In the genomic region with DNA sequence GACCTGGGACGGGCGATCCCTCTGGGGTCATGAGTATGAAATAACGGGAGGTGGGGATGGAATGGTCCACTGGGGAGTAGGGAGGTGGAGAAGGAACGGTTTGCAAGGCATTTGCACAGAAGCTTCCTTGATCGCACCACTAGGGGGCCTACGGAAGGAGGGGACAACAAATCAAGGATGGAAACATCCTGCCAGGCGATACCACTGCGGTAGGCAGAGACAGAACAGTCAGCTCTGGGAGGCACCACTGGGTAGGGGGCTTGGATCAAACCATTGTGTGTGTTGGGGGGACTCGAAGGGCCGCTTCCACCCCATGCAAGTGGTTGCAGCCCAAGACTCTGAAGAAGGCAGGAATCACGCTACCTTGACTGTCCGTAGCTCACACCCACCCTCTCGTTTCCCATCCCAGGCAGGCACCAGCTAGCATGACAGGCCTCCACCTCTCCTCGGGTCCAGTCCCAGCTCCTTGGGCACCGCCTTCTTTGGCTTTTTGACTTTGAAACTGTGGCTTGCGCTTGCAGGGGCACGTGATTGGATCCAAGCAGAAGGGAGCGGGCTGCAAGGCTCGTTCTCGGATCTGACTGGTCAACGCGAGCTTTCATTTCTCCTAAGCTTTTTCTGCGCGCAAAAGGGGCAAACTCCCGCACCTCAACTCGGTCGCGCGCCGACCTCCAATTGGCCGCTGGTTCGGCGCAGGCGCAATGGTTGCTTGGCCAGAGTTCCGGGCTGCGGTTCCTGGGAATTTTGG, we compare ENCODE assay signal across 8 cellular contexts. TPM values are rescaled to one million over a fixed set of nuclear protein-coding genes. Genes with fewer than 3 reads are reported as not detected.
DNase-seq lines count a peak whose midpoint lies in the region; ATAC-seq, FAIRE-seq and TF ChIP-seq lines count a peak whose summit lies in the region.

No MANE protein-coding gene starts in this region.

- no peak for TF ChIP-seq EP300 in HepG2 (IDR thresholded peaks at IDR 0.05; ENCODE audit: low read depth in 2 of 2, low read length in 2 of 2)
- no peak for TF ChIP-seq EP300 in HepG2 (CRISPR knock-in tag; IDR thresholded peaks at IDR 0.05; ENCODE audit: borderline replicate concordance)

- peak in 1 of 2 donors; percentile 59 for ATAC-seq in CD4-positive, CD25-positive, alpha-beta regulatory T cell (ENCODE audit: low read depth in 2 of 2)
- peak in 1 of 2 donors; percentile 56 for ATAC-seq in activated T-cell treated with anti-CD3 and anti-CD28 coated beads, Interleukin-2, amount 50 U/mL, for 4 hours
- ATAC-seq in HepG2: peak; percentile 56; the same call in 2 of the 3 replicates

- no peak for FAIRE-seq in HepG2 (lab: Jason Lieb, UNC)

- no peaks in the 10 kb centered on the region for H3K4me1 ChIP-seq in CD4-positive, CD25-positive, alpha-beta regulatory T cell (ENCODE audit: control insufficient read depth, insufficient read depth, low read length, poor library complexity, severe bottlenecking)
- H3K4me1 ChIP-seq in HEK293 (ENCODE audit: control insufficient read depth, insufficient read depth, low read length) (no peaks in the 10 kb centered on the region), HepG2 (ENCODE audit: insufficient read depth, low read length) (no peaks in the 10 kb centered on the region), tibial artery (no peaks in the 10 kb centered on the region)

- no peak for TF ChIP-seq RAD21 in HepG2 (CRISPR knock-in tag; IDR thresholded peaks at IDR 0.05)

- intact Hi-C loops in HepG2 (cut with micrococcal nuclease; ENCODE audit: unreplicated experiment): loop anchor here (1.0 kb wide), 1 partner anchor 127 kb away; no protein-coding TSS in a partner anchor
- intact Hi-C loops in tibial artery (cut with DNase I; ENCODE audit: low total_unique reads): no loop called here

- H2AFZ ChIP-seq in HepG2 (ENCODE audit: low read length): no peak overlapping the region

- peak overlapping the region; percentile 44 for H3K4me3 ChIP-seq in CD4-positive, CD25-positive, alpha-beta regulatory T cell (ENCODE audit: low read depth, low read length)
- H3K4me3 ChIP-seq in HEK293 (ENCODE audit: low read depth, low read length): no peak overlapping the region
- no peak overlapping the region for H3K4me3 ChIP-seq in HepG2 (replicated peaks in 1 of 3; ENCODE audit: insufficient read depth in 1 of 3, low read depth in 2 of 3, low read length in 3 of 3)
- H3K4me3 ChIP-seq in tibial artery: no peak overlapping the region

- no TSS peak for BruUV-seq in HepG2 (replicated peaks; lab: Mats Ljungman, UMichigan)

- DNase-seq in CD4-positive, CD25-positive, alpha-beta regulatory T cell: peak; percentile 1 to 42 (median 16)
- DNase-seq in activated T-cell treated with anti-CD3 and anti-CD28 coated beads, Interleukin-2, amount 50 U/mL, for 4 hours: peak; percentile 17
- DNase-seq in HepG2 (ENCODE audit: low spot score): peak; percentile 6
- DNase-seq in HCEC 1CT: no peak
- DNase-seq in NCI-H526 treated with DMSO at 0.1 percent for 48 hours (lab: John Stamatoyannopoulos, UW): no peak
- DNase-seq in tibial artery: no peak
- no peak for DNase-seq in pons (ENCODE audit: low spot score)

- TF ChIP-seq POLR2A in HepG2 (IDR thresholded peaks at IDR 0.05; ENCODE audit: insufficient read depth in 1 of 2, low read depth in 2 of 2, low read length in 2 of 2): no peak

- H3K79me2 ChIP-seq in HepG2 (ENCODE audit: insufficient read depth, low read length): no peaks in the 10 kb centered on the region

- no peaks in the 10 kb centered on the region for H3K36me3 ChIP-seq in CD4-positive, CD25-positive, alpha-beta regulatory T cell (ENCODE audit: control insufficient read depth, insufficient read depth, low read length)
- H3K36me3 ChIP-seq in HEK293 (ENCODE audit: control insufficient read depth in 2 of 2, insufficient read depth in 1 of 2, low read length in 2 of 2) (no peaks in the 10 kb centered on the region), HepG2 (replicated peaks in 1 of 2; ENCODE audit: control insufficient read depth in 1 of 2, insufficient read depth in 2 of 2, low read length in 2 of 2) (no peaks in the 10 kb centered on the region), tibial artery (no peaks in the 10 kb centered on the region)

- no peak overlapping the region for H3K27ac ChIP-seq in CD4-positive, CD25-positive, alpha-beta regulatory T cell (ENCODE audit: insufficient read depth, low read length, poor library complexity, severe bottlenecking)
- H3K27ac ChIP-seq in HEK293 (ENCODE audit: extremely low read depth, low read depth, low read length): no peak overlapping the region
- no peak overlapping the region for H3K27ac ChIP-seq in HepG2 (ENCODE audit: extremely low read length, insufficient read depth, low read length)
- H3K27ac ChIP-seq in tibial artery: no peak overlapping the region

- POLR2A ChIA-PET in HEK293 (lab: Yijun Ruan, JAX) (no interaction called here), HepG2 (lab: Yijun Ruan, JAX) (no interaction called here)

- no peaks in the 10 kb centered on the region for H4K20me1 ChIP-seq in HepG2 (ENCODE audit: insufficient read depth, low read length)

- CTCF ChIA-PET in HEK293 (lab: Yijun Ruan, JAX): interaction anchor here (0.6 to 1.1 kb wide), 7 partner anchors 10 to 136 kb away, joined by 3 to 4 read pairs (median 3); no protein-coding TSS in a partner anchor
- CTCF ChIA-PET in HepG2 (lab: Yijun Ruan, JAX; ENCODE audit: low intra/inter-chr PET ratio, low total read pairs): interaction anchor here (0.7 kb wide), 1 partner anchor 211 kb away, joined by 3 read pairs; no protein-coding TSS in a partner anchor

- H3K9me3 ChIP-seq in CD4-positive, CD25-positive, alpha-beta regulatory T cell (ENCODE audit: control insufficient read depth in 2 of 2, low read length in 2 of 2): no peaks in the 10 kb centered on the region
- no peaks in the 10 kb centered on the region for H3K9me3 ChIP-seq in HEK293 (ENCODE audit: control insufficient read depth, insufficient read depth, low read depth, low read length)
- H3K9me3 ChIP-seq in HepG2 (ENCODE audit: low read length): no peaks in the 10 kb centered on the region
- H3K9me3 ChIP-seq in tibial artery: peaks cover 0 to 19% (median 7%) of the 10 kb centered on the region in 3 donors

- peak overlapping the region in 3 of 4 donors; percentile 51 to 73 (median 71) for H3K4me3 Mint-ChIP-seq in CD4-positive, CD25-positive, alpha-beta regulatory T cell
- peak overlapping the region; percentile 68 for H3K4me3 Mint-ChIP-seq in activated T-cell treated with anti-CD3 and anti-CD28 coated beads, Interleukin-2, amount 50 U/mL, for 4 hours

- no peaks in the 10 kb centered on the region for H3K27me3 Mint-ChIP-seq in CD4-positive, CD25-positive, alpha-beta regulatory T cell
- peaks cover 1% of the 10 kb centered on the region for H3K27me3 Mint-ChIP-seq in activated T-cell treated with anti-CD3 and anti-CD28 coated beads, Interleukin-2, amount 50 U/mL, for 4 hours (ENCODE audit: low read depth)

- H3K4me1 Mint-ChIP-seq in CD4-positive, CD25-positive, alpha-beta regulatory T cell: peaks cover 0 to 3% (median 0%) of the 10 kb centered on the region in 4 donors
- no peaks in the 10 kb centered on the region for H3K4me1 Mint-ChIP-seq in activated T-cell treated with anti-CD3 and anti-CD28 coated beads, Interleukin-2, amount 50 U/mL, for 4 hours (ENCODE audit: low read depth)

- WGBS in HepG2 (ENCODE audit: low lambda C conversion rate): 31% methylated on average over 11 of the region's 36 CpGs

- H3K4me2 ChIP-seq in HepG2 (ENCODE audit: low read depth, low read length): no peak overlapping the region

- no peak for TF ChIP-seq CTCF in HEK293 (tag by site-specific recombination; IDR thresholded peaks at IDR 0.05)
- peak; percentile 49 for TF ChIP-seq CTCF in HepG2 (CRISPR knock-in tag; IDR thresholded peaks at IDR 0.05)
- no peak for TF ChIP-seq CTCF in tibial artery (IDR thresholded peaks at IDR 0.05)

- peaks cover 0 to 6% (median 0%) of the 10 kb centered on the region in 7 donors for H3K9me3 Mint-ChIP-seq in CD4-positive, CD25-positive, alpha-beta regulatory T cell
- H3K9me3 Mint-ChIP-seq in activated T-cell treated with anti-CD3 and anti-CD28 coated beads, Interleukin-2, amount 50 U/mL, for 4 hours: no peaks in the 10 kb centered on the region

- peak overlapping the region in 1 of 3 donors; percentile 16 for H3K27ac Mint-ChIP-seq in CD4-positive, CD25-positive, alpha-beta regulatory T cell

- in situ Hi-C loops in HepG2 (cut with HindIII; ENCODE audit: extremely low pct_ligation_motif_present, low pct_unique_long_range_greater_than_20kb): no loop called here

- H3K9ac ChIP-seq in HepG2 (ENCODE audit: insufficient read depth, low read depth, low read length): no peak overlapping the region

- no peaks in the 10 kb centered on the region for H3K36me3 Mint-ChIP-seq in CD4-positive, CD25-positive, alpha-beta regulatory T cell
- no peaks in the 10 kb centered on the region for H3K36me3 Mint-ChIP-seq in activated T-cell treated with anti-CD3 and anti-CD28 coated beads, Interleukin-2, amount 50 U/mL, for 4 hours (ENCODE audit: insufficient read depth)

- no peaks in the 10 kb centered on the region for H3K27me3 ChIP-seq in CD4-positive, CD25-positive, alpha-beta regulatory T cell (ENCODE audit: control insufficient read depth, insufficient read depth, low read length)
- H3K27me3 ChIP-seq in HepG2 (ENCODE audit: control insufficient read depth in 1 of 2, insufficient read depth in 2 of 2, low read length in 2 of 2): no peaks in the 10 kb centered on the region
- no peaks in the 10 kb centered on the region for H3K27me3 ChIP-seq in tibial artery

RNA-seq across cellular contexts. Expression of a gene that starts 28.4 kb away (rescaled TPM):
- not detected for total RNA-seq in CD4-positive, CD25-positive, alpha-beta regulatory T cell
- not detected for polyA plus RNA-seq in CD4-positive, CD25-positive, alpha-beta regulatory T cell
- not detected for total RNA-seq in activated T-cell treated with anti-CD3 and anti-CD28 coated beads, Interleukin-2, amount 50 U/mL, for 4 hours
- total RNA-seq in HepG2 (2016; rRNA removed; fragmentation: Illumina TruSeq; extraction: Trizol): not detected in 2 replicates
- total RNA-seq in HepG2 (2016; cell fraction: cytosol; rRNA removed; fragmentation: Illumina TruSeq; extraction: Trizol; ENCODE audit: low read depth): not detected in 2 replicates
- not detected in 2 replicates for total RNA-seq in HepG2 (2016; cell fraction: insoluble cytoplasmic fraction; rRNA removed; fragmentation: Illumina TruSeq; extraction: Trizol)
- total RNA-seq in HepG2 (2016; cell fraction: membrane; rRNA removed; fragmentation: Illumina TruSeq; extraction: Trizol): not detected in 2 replicates
- total RNA-seq in HepG2 (2016; cell fraction: nucleus; rRNA removed; fragmentation: Illumina TruSeq; extraction: Trizol): not detected in 2 replicates
- not detected in 2 replicates for polyA plus RNA-seq in HepG2 (2011; rRNA removed)
- not detected in 2 replicates for polyA plus RNA-seq in HepG2 (2011; cell fraction: cytosol; rRNA removed)
- not detected in 2 replicates for polyA plus RNA-seq in HepG2 (2011; cell fraction: nucleus; rRNA removed)
- not detected in 2 replicates for polyA plus RNA-seq in HepG2 (2012)
- polyA plus RNA-seq in HepG2 (2016; cell fraction: cytosol; fragmentation: Illumina TruSeq; extraction: Trizol; ENCODE audit: low read depth): not detected in 2 replicates
- not detected in 2 replicates for polyA plus RNA-seq in HepG2 (2016; cell fraction: insoluble cytoplasmic fraction; fragmentation: Illumina TruSeq; extraction: Trizol; ENCODE audit: low read depth)
- not detected in 2 replicates for polyA plus RNA-seq in HepG2 (2016; cell fraction: membrane; fragmentation: Illumina TruSeq; extraction: Trizol; ENCODE audit: low read depth)
- polyA plus RNA-seq in HepG2 (2016; cell fraction: nucleus; fragmentation: Illumina TruSeq; extraction: Trizol; ENCODE audit: insufficient read depth, low read depth): not detected in 2 replicates
- not detected in 2 replicates for polyA minus RNA-seq in HepG2 (2011; rRNA and poly(A)+ RNA removed; ENCODE audit: low replicate concordance)
- polyA minus RNA-seq in HepG2 (2011; cell fraction: cytosol; rRNA and poly(A)+ RNA removed): not detected in 2 replicates
- polyA minus RNA-seq in HepG2 (2011; cell fraction: nucleus; rRNA and poly(A)+ RNA removed): not detected in 2 replicates

RNA-seq across cellular contexts. Expression of a gene that starts 37.9 kb away (rescaled TPM):
- total RNA-seq in CD4-positive, CD25-positive, alpha-beta regulatory T cell: not detected
- polyA plus RNA-seq in CD4-positive, CD25-positive, alpha-beta regulatory T cell: not detected
- total RNA-seq in activated T-cell treated with anti-CD3 and anti-CD28 coated beads, Interleukin-2, amount 50 U/mL, for 4 hours: under 1 TPM in 2 of 3 donors, not detected in 1; 0.48 to 0.55 TPM
- total RNA-seq in HepG2 (2016; rRNA removed; fragmentation: Illumina TruSeq; extraction: Trizol): not detected in 2 replicates
- total RNA-seq in HepG2 (2016; cell fraction: cytosol; rRNA removed; fragmentation: Illumina TruSeq; extraction: Trizol; ENCODE audit: low read depth): not detected in 2 replicates
- not detected in 2 replicates for total RNA-seq in HepG2 (2016; cell fraction: insoluble cytoplasmic fraction; rRNA removed; fragmentation: Illumina TruSeq; extraction: Trizol)
- total RNA-seq in HepG2 (2016; cell fraction: membrane; rRNA removed; fragmentation: Illumina TruSeq; extraction: Trizol): not detected in 2 replicates
- not detected in 2 replicates for total RNA-seq in HepG2 (2016; cell fraction: nucleus; rRNA removed; fragmentation: Illumina TruSeq; extraction: Trizol)
- not detected in 2 replicates for polyA plus RNA-seq in HepG2 (2011; rRNA removed)
- not detected in 2 replicates for polyA plus RNA-seq in HepG2 (2011; cell fraction: cytosol; rRNA removed)
- not detected in 2 replicates for polyA plus RNA-seq in HepG2 (2011; cell fraction: nucleus; rRNA removed)
- polyA plus RNA-seq in HepG2 (2012): not detected in 2 replicates
- not detected in 2 replicates for polyA plus RNA-seq in HepG2 (2016; cell fraction: cytosol; fragmentation: Illumina TruSeq; extraction: Trizol; ENCODE audit: low read depth)
- polyA plus RNA-seq in HepG2 (2016; cell fraction: insoluble cytoplasmic fraction; fragmentation: Illumina TruSeq; extraction: Trizol; ENCODE audit: low read depth): not detected in 2 replicates
- not detected in 2 replicates for polyA plus RNA-seq in HepG2 (2016; cell fraction: membrane; fragmentation: Illumina TruSeq; extraction: Trizol; ENCODE audit: low read depth)
- polyA plus RNA-seq in HepG2 (2016; cell fraction: nucleus; fragmentation: Illumina TruSeq; extraction: Trizol; ENCODE audit: insufficient read depth, low read depth): not detected in 2 replicates
- polyA minus RNA-seq in HepG2 (2011; rRNA and poly(A)+ RNA removed; ENCODE audit: low replicate concordance): 0.96 TPM in 1 of 2 replicates, not detected in the other
- not detected in 2 replicates for polyA minus RNA-seq in HepG2 (2011; cell fraction: cytosol; rRNA and poly(A)+ RNA removed)
- polyA minus RNA-seq in HepG2 (2011; cell fraction: nucleus; rRNA and poly(A)+ RNA removed): not detected in 2 replicates

RNA-seq across cellular contexts. Expression of a gene that starts 47.5 kb away (rescaled TPM):
- total RNA-seq in CD4-positive, CD25-positive, alpha-beta regulatory T cell: not detected
- not detected for polyA plus RNA-seq in CD4-positive, CD25-positive, alpha-beta regulatory T cell
- not detected for total RNA-seq in activated T-cell treated with anti-CD3 and anti-CD28 coated beads, Interleukin-2, amount 50 U/mL, for 4 hours
- not detected in 2 replicates for total RNA-seq in HepG2 (2016; rRNA removed; fragmentation: Illumina TruSeq; extraction: Trizol)
- not detected in 2 replicates for total RNA-seq in HepG2 (2016; cell fraction: cytosol; rRNA removed; fragmentation: Illumina TruSeq; extraction: Trizol; ENCODE audit: low read depth)
- not detected in 2 replicates for total RNA-seq in HepG2 (2016; cell fraction: insoluble cytoplasmic fraction; rRNA removed; fragmentation: Illumina TruSeq; extraction: Trizol)
- not detected in 2 replicates for total RNA-seq in HepG2 (2016; cell fraction: membrane; rRNA removed; fragmentation: Illumina TruSeq; extraction: Trizol)
- not detected in 2 replicates for total RNA-seq in HepG2 (2016; cell fraction: nucleus; rRNA removed; fragmentation: Illumina TruSeq; extraction: Trizol)
- not detected in 2 replicates for polyA plus RNA-seq in HepG2 (2011; rRNA removed)
- polyA plus RNA-seq in HepG2 (2011; cell fraction: cytosol; rRNA removed): not detected in 2 replicates
- polyA plus RNA-seq in HepG2 (2011; cell fraction: nucleus; rRNA removed): not detected in 2 replicates
- polyA plus RNA-seq in HepG2 (2012): not detected in 2 replicates
- polyA plus RNA-seq in HepG2 (2016; cell fraction: cytosol; fragmentation: Illumina TruSeq; extraction: Trizol; ENCODE audit: low read depth): not detected in 2 replicates
- not detected in 2 replicates for polyA plus RNA-seq in HepG2 (2016; cell fraction: insoluble cytoplasmic fraction; fragmentation: Illumina TruSeq; extraction: Trizol; ENCODE audit: low read depth)
- polyA plus RNA-seq in HepG2 (2016; cell fraction: membrane; fragmentation: Illumina TruSeq; extraction: Trizol; ENCODE audit: low read depth): not detected in 2 replicates
- polyA plus RNA-seq in HepG2 (2016; cell fraction: nucleus; fragmentation: Illumina TruSeq; extraction: Trizol; ENCODE audit: insufficient read depth, low read depth): not detected in 2 replicates
- polyA minus RNA-seq in HepG2 (2011; rRNA and poly(A)+ RNA removed; ENCODE audit: low replicate concordance): not detected in 2 replicates
- not detected in 2 replicates for polyA minus RNA-seq in HepG2 (2011; cell fraction: cytosol; rRNA and poly(A)+ RNA removed)
- not detected in 2 replicates for polyA minus RNA-seq in HepG2 (2011; cell fraction: nucleus; rRNA and poly(A)+ RNA removed)

RNA-seq across cellular contexts. Expression of a gene that starts 57.0 kb away (rescaled TPM):
- total RNA-seq in CD4-positive, CD25-positive, alpha-beta regulatory T cell: not detected
- not detected for polyA plus RNA-seq in CD4-positive, CD25-positive, alpha-beta regulatory T cell
- under 1 TPM in 1 of 3 donors, not detected in 2; 0.42 TPM for total RNA-seq in activated T-cell treated with anti-CD3 and anti-CD28 coated beads, Interleukin-2, amount 50 U/mL, for 4 hours
- total RNA-seq in HepG2 (2016; rRNA removed; fragmentation: Illumina TruSeq; extraction: Trizol): not detected in 2 replicates
- not detected in 2 replicates for total RNA-seq in HepG2 (2016; cell fraction: cytosol; rRNA removed; fragmentation: Illumina TruSeq; extraction: Trizol; ENCODE audit: low read depth)
- not detected in 2 replicates for total RNA-seq in HepG2 (2016; cell fraction: insoluble cytoplasmic fraction; rRNA removed; fragmentation: Illumina TruSeq; extraction: Trizol)
- total RNA-seq in HepG2 (2016; cell fraction: membrane; rRNA removed; fragmentation: Illumina TruSeq; extraction: Trizol): not detected in 2 replicates
- total RNA-seq in HepG2 (2016; cell fraction: nucleus; rRNA removed; fragmentation: Illumina TruSeq; extraction: Trizol): not detected in 2 replicates
- polyA plus RNA-seq in HepG2 (2011; rRNA removed): not detected in 2 replicates
- not detected in 2 replicates for polyA plus RNA-seq in HepG2 (2011; cell fraction: cytosol; rRNA removed)
- not detected in 2 replicates for polyA plus RNA-seq in HepG2 (2011; cell fraction: nucleus; rRNA removed)
- polyA plus RNA-seq in HepG2 (2012): not detected in 2 replicates
- not detected in 2 replicates for polyA plus RNA-seq in HepG2 (2016; cell fraction: cytosol; fragmentation: Illumina TruSeq; extraction: Trizol; ENCODE audit: low read depth)
- polyA plus RNA-seq in HepG2 (2016; cell fraction: insoluble cytoplasmic fraction; fragmentation: Illumina TruSeq; extraction: Trizol; ENCODE audit: low read depth): not detected in 2 replicates
- polyA plus RNA-seq in HepG2 (2016; cell fraction: membrane; fragmentation: Illumina TruSeq; extraction: Trizol; ENCODE audit: low read depth): not detected in 2 replicates
- polyA plus RNA-seq in HepG2 (2016; cell fraction: nucleus; fragmentation: Illumina TruSeq; extraction: Trizol; ENCODE audit: insufficient read depth, low read depth): not detected in 2 replicates
- not detected in 2 replicates for polyA minus RNA-seq in HepG2 (2011; rRNA and poly(A)+ RNA removed; ENCODE audit: low replicate concordance)
- not detected in 2 replicates for polyA minus RNA-seq in HepG2 (2011; cell fraction: cytosol; rRNA and poly(A)+ RNA removed)
- not detected in 2 replicates for polyA minus RNA-seq in HepG2 (2011; cell fraction: nucleus; rRNA and poly(A)+ RNA removed)

Comparison
In these comparisons a context has a peak if more than half of its experiments do, and no peak if none do; other contexts are left out.
1. DNase-seq: peak in CD4-positive, CD25-positive, alpha-beta regulatory T cell (3 of 3), activated T-cell treated with anti-CD3 and anti-CD28 coated beads, Interleukin-2, amount 50 U/mL, for 4 hours (single experiment) and HepG2 (single experiment); none in HCEC 1CT (single experiment), NCI-H526 treated with DMSO at 0.1 percent for 48 hours (single experiment), tibial artery (0 of 2) and pons (single experiment).